8 cellular contexts compared by ENCODE assay signal in the genomic region with DNA sequence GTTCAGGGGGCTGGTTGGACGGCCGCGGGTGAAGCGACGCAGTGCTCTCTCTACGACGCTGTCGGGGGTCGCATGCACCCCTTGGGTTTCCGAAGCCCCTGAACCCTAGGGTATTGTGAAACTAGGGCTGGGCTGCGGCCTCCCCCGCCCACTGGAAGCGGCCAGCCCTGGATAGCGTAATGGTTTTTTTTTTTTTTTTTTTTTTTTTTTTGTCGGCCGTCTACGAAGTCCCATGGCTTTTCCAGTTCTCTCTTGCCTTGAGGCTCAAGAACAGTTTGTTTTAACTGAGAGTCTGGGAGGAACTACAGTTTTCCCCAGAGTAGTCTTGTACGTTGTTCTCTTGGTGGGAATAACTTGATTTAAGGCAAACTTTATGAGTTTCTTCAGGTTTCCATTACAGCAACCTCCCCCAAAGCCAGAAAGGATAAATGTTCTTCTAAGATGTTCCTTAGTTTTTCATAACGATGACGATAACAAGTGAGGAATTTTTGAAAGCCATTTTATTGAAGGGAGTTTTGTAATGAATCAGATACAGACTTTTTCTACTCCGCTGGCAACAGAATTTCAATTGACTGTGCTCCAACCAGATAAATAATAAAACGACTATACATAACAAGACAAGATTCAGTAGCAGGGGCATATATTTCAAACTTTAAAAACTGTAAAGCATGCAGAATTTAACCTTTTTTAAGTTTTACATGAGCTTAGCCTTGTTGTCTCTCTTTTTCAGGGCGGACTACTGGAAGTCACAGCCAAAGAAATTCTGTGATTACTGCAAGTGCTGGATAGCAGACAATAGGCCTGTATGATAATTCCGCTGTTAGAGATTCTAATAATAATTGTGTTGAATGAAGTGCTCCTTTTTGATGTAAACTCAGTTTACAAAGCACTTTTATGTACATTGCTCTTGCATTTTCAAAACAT. TPM values are rescaled to one million over a fixed set of nuclear protein-coding genes. Genes with fewer than 3 reads are reported as not detected.
DNase-seq lines count a peak whose midpoint lies in the region; ATAC-seq and TF ChIP-seq lines count a peak whose summit lies in the region.

No MANE protein-coding gene starts in this region.

- H3K36me3 ChIP-seq in HUES48 (ENCODE audit: control insufficient read depth, insufficient read depth, low read length) = peaks cover 43% of the 10 kb centered on the region
- peaks cover 23% of the 10 kb centered on the region for H3K36me3 ChIP-seq in neutrophil

- DNase-seq in activated B cell treated with CpG ODN at 0.5 μM for 24 hours = no peak
- peak; percentile 72 for DNase-seq in fibroblast of the conjunctiva (ENCODE audit: low read depth)
- DNase-seq in middle frontal gyrus (ENCODE audit: extremely low spot score, low spot score) = no peak
- no peak for DNase-seq in NCI-H510A (lab: John Stamatoyannopoulos, UW)

- H3K27ac ChIP-seq in HUES48 (ENCODE audit: low read depth, low read length) (peak overlapping the region; percentile 97), neutrophil (peak overlapping the region; percentile 94)

- H3K27me3 Mint-ChIP-seq in activated B cell treated with CpG ODN at 0.5 μM for 24 hours = peaks cover 2% of the 10 kb centered on the region

- H3K27ac Mint-ChIP-seq in activated B cell treated with CpG ODN at 0.5 μM for 24 hours = peak overlapping the region; percentile 100

- POLR2A ChIA-PET in activated B cell treated with CpG ODN at 0.5 μM for 24 hours (lab: Charles Lee) = interaction anchor here (0.8 to 5.4 kb wide), 6 partner anchors 8 to 141 kb away, joined by 3 to 118 read pairs (median 12); partner anchors contain the start of gene ELF1

- H3K9ac ChIP-seq in HUES48 (ENCODE audit: low read depth, low read length) = peak overlapping the region; percentile 91

- H3K36me3 Mint-ChIP-seq in activated B cell treated with CpG ODN at 0.5 μM for 24 hours (ENCODE audit: low read depth) = peaks cover 42% of the 10 kb centered on the region

- peak; percentile 31 for ATAC-seq in GM21528 (IDR thresholded peaks at IDR 0.05; ENCODE audit: low FRiP score, unreplicated experiment)
- ATAC-seq in activated B cell treated with CpG ODN at 0.5 μM for 24 hours (ENCODE audit: low read depth) = peak; percentile 13

- H3K4me1 ChIP-seq in HUES48 (ENCODE audit: control insufficient read depth, insufficient read depth, low read length) = peaks cover 14% of the 10 kb centered on the region
- peaks cover 34 to 37% of the 10 kb centered on the region in 2 experiments for H3K4me1 ChIP-seq in neutrophil (ENCODE audit: control insufficient read depth in 1 of 2, insufficient read depth in 1 of 2, low read depth in 1 of 2, low read length in 1 of 2)

- CTCF ChIA-PET in activated B cell treated with CpG ODN at 0.5 μM for 24 hours (lab: Charles Lee) = no interaction called here

- peaks cover 33% of the 10 kb centered on the region for H3K4me1 Mint-ChIP-seq in activated B cell treated with CpG ODN at 0.5 μM for 24 hours

- intact Hi-C loops in activated B cell treated with CpG ODN at 0.5 μM for 24 hours (cut with micrococcal nuclease) = loop anchor here (1.0 to 5.0 kb wide), 14 partner anchors 9 to 1405 kb away; partner anchors contain the start of genes AKAP11, COG6, DGKH and FOXO1

- H3K4me3 Mint-ChIP-seq in activated B cell treated with CpG ODN at 0.5 μM for 24 hours = peak overlapping the region; percentile 100

- no peaks in the 10 kb centered on the region for H3K9me3 Mint-ChIP-seq in activated B cell treated with CpG ODN at 0.5 μM for 24 hours

- H3K9me3 ChIP-seq in HUES48 (ENCODE audit: control insufficient read depth, insufficient read depth, low read length) (no peaks in the 10 kb centered on the region), neutrophil (no peaks in the 10 kb centered on the region)

- H3K4me3 ChIP-seq in GM08714 (ENCODE audit: low read length) = peak overlapping the region; percentile 81
- H3K4me3 ChIP-seq in HUES48 (ENCODE audit: low read depth, low read length) = peak overlapping the region; percentile 93
- peak overlapping the region; percentile 96 to 100 for H3K4me3 ChIP-seq in neutrophil (ENCODE audit: low read depth in 1 of 2, low read length in 1 of 2)

- H3K27me3 ChIP-seq in HUES48 (ENCODE audit: control insufficient read depth, insufficient read depth, low read length) = no peaks in the 10 kb centered on the region
- no peaks in the 10 kb centered on the region for H3K27me3 ChIP-seq in neutrophil

- no peak for TF ChIP-seq CTCF in activated B cell treated with CpG ODN at 0.5 μM for 24 hours (IDR thresholded peaks at IDR 0.05)
- TF ChIP-seq CTCF in neutrophil (IDR thresholded peaks at IDR 0.05) = no peak

RNA-seq across cellular contexts. Expression of gene WBP4, which starts 0.9 kb away (rescaled TPM):
- 8.6 and 9.0 TPM in 2 replicates for total RNA-seq in activated B cell treated with CpG ODN at 0.5 μM for 24 hours

RNA-seq across cellular contexts. Expression of gene ELF1, which starts 43.1 kb away (rescaled TPM):
- total RNA-seq in activated B cell treated with CpG ODN at 0.5 μM for 24 hours = 129 and 136 TPM in 2 replicates
